Comparison of ENCODE assay signal across 16 cellular contexts in the genomic region with DNA sequence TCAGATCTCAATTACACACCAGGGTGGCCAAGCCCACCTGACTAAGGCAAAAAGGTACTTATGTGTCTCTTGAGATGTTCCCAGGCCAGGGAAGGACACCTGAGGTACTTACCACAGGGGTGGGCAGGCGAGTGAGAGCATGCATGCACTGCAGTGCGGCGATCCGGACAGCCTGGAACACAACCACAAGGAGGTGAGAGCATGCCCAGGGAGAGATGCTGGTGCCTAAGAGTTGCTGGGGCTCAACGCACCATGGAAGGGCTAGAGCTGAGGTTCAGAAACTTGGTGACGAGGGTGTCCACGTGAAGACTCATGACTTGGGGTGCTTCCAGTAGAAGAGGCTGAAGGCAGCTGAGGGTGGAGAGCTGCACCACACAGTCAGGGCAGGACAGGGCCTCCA.
"Had no signal": no experiment of that assay in that cellular context is flagged by ENCODE, and none has a peak within 500 bp of the region (broad histone marks: within the 10 kb centered on the region; RNA-seq: fewer than 3 reads in every experiment).

No MANE protein-coding gene starts in this region.

- ATAC-seq: left lobe of liver had no signal

- H3K9me3 Mint-ChIP-seq: mesothelial cell of epicardium, nephron had no signal

- DNase-seq: activated CD4-positive, alpha-beta T cell treated with anti-CD3 and anti-CD28 coated beads, Interleukin-2, amount 50 U/mL, for 48 hours; activated gamma-delta T cell treated with Interleukin-2 at 50 U/mL for 16 hours; anterior cingulate cortex; brain microvascular endothelial cell; central memory CD4-positive, alpha-beta T cell; cortex of kidney; hypothalamus; kidney; retina; stimulated activated CD4-positive, alpha-beta T cell treated with anti-CD3 and anti-CD28 coated beads, Interleukin-12 subunit alpha, Interleukin-12 subunit beta, amount 100 ng/mL, for 4 hours; stimulated activated CD4-positive, alpha-beta T cell treated with anti-CD3 and anti-CD28 coated beads, Interleukin-2, amount 100 ng/mL, for 24 hours; upper lobe of left lung; WERI-Rb-1 had no signal

- H3K4me3 Mint-ChIP-seq: mesothelial cell of epicardium, nephron had no signal

- H3K27ac Mint-ChIP-seq: mesothelial cell of epicardium, nephron had no signal
